Comparison of ENCODE assay signal across 21 cellular contexts in the genomic region with DNA sequence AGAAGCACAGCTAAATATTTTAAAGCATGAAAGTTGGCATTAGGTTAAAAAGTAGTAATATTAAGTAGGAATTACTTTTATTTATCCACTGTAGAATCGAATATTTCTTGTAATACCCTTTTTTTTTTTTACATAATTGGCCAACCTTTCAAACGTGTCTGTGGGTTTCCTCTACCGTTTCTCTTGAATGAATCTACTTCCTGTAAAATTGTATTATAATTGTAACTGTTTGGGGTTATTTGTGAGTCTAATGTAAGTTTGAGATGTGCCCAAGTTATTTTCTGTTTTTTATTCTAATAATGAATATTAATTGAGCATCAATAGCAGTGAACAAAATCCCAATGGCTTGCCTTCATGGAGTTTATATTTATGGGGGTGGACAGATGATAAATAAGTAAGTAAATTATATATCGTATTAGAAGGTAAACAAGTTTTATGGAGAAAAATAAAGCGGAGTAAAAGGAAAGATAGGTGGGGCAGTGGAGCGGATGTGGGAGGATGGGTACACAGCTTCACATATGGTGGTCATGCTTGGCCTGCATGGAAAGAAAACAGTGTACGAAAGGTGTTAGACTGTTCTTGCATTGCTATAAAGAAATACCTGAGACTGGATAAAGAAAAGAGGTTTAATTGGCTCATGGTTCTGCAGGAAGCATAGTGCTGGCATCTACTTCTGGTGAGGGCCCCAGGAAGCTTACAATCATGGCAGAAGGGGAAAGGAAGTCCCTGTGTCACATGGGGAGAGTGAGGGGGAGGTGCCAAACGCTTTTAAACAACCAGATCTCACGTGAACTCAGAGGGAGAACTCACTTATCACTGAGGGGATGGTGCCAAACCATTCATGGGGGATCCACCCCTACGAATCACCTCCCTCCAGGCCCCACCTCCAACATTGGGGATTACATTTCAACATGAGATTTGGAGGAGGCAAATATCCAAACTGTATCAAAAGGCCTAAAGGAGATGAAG. TPM values are rescaled to one million over a fixed set of nuclear protein-coding genes. Genes with fewer than 3 reads are reported as not detected.
"Had no signal": no experiment of that assay in that cellular context is flagged by ENCODE, and none has a peak within 500 bp of the region (broad histone marks: within the 10 kb centered on the region; RNA-seq: fewer than 3 reads in every experiment).

No MANE protein-coding gene starts in this region.

- H3K4me3 ChIP-seq: ascending aorta, breast epithelium, gastrocnemius medialis, heart right ventricle, lower lobe of right lung, pancreas, transverse colon had no signal

- ATAC-seq: effector memory CD8-positive, alpha-beta T cell; gastrocnemius medialis; heart right ventricle; left colon; lower lobe of right lung; pancreas; SK-N-SH treated with all-trans-retinoic acid at 6 μM for 48 hours had no signal

- H3K9me3 Mint-ChIP-seq: activated T-helper 17 cell treated with anti-CD3 and anti-CD28 coated beads, Interleukin-2, amount 50 U/mL, for 72 hours; effector memory CD8-positive, alpha-beta T cell; stimulated activated effector memory CD8-positive, alpha-beta T cell treated with anti-CD3 and anti-CD28 coated beads, Interleukin-12 subunit alpha, Interleukin-12 subunit beta, amount 100 ng/mL, for 72 hours; T-helper 1 cell treated with Interleukin-12 subunit alpha and Interleukin-12 subunit beta and Interleukin-4 antibody, amounts not matched to agents 30 μg/mL and 1 μg/mL, for 36 hours had no signal

- H3K27ac ChIP-seq: ascending aorta, breast epithelium, epithelial cell of prostate, gastrocnemius medialis, heart right ventricle, lower lobe of right lung, pancreas, transverse colon had no signal

- H3K4me1 ChIP-seq: ascending aorta, breast epithelium, lower lobe of right lung had no signal

- H3K4me3 Mint-ChIP-seq: activated CD4-positive, alpha-beta T cell treated with anti-CD3 and anti-CD28 coated beads, Interleukin-2, amount 10 ng/mL, durations not matched to agents 24 days and 14 days; activated T-helper 17 cell treated with anti-CD3 and anti-CD28 coated beads, Interleukin-2, amount 50 U/mL, for 72 hours; effector memory CD8-positive, alpha-beta T cell; mesothelial cell of epicardium; stimulated activated effector memory CD8-positive, alpha-beta T cell treated with anti-CD3 and anti-CD28 coated beads, Interleukin-12 subunit alpha, Interleukin-12 subunit beta, amount 100 ng/mL, for 72 hours; T-helper 1 cell treated with Interleukin-12 subunit alpha and Interleukin-12 subunit beta and Interleukin-4 antibody, amounts not matched to agents 30 μg/mL and 1 μg/mL, for 36 hours had no signal

- H3K27me3 ChIP-seq: ascending aorta, breast epithelium, gastrocnemius medialis, pancreas, transverse colon had no signal

- DNase-seq: activated CD4-positive, CD25-positive, alpha-beta regulatory T cell; activated naive CD4-positive, alpha-beta T cell treated with Interleukin-2 at 50 U/mL for 16 hours; dermis blood vessel endothelial cell; effector memory CD8-positive, alpha-beta T cell; gastrocnemius medialis; heart right ventricle; left colon; lower lobe of right lung; pancreas; stimulated activated CD4-positive, alpha-beta T cell treated with anti-CD3 and anti-CD28 coated beads, Interleukin-12 subunit alpha, Interleukin-12 subunit beta, amount 100 ng/mL, for 4 hours; transverse colon had no signal

- H3K36me3 Mint-ChIP-seq: stimulated activated effector memory CD8-positive, alpha-beta T cell treated with anti-CD3 and anti-CD28 coated beads, Interleukin-12 subunit alpha, Interleukin-12 subunit beta, amount 100 ng/mL, for 72 hours had no signal

- H3K9me3 ChIP-seq: ascending aorta, breast epithelium, gastrocnemius medialis, heart right ventricle, lower lobe of right lung, pancreas, transverse colon had no signal

- H3K27ac Mint-ChIP-seq: activated CD4-positive, alpha-beta T cell treated with anti-CD3 and anti-CD28 coated beads, Interleukin-2, amount 10 ng/mL, durations not matched to agents 24 days and 14 days; activated T-helper 17 cell treated with anti-CD3 and anti-CD28 coated beads, Interleukin-2, amount 50 U/mL, for 72 hours; effector memory CD8-positive, alpha-beta T cell; mesothelial cell of epicardium; stimulated activated effector memory CD8-positive, alpha-beta T cell treated with anti-CD3 and anti-CD28 coated beads, Interleukin-12 subunit alpha, Interleukin-12 subunit beta, amount 100 ng/mL, for 72 hours; T-helper 1 cell treated with Interleukin-12 subunit alpha and Interleukin-12 subunit beta and Interleukin-4 antibody, amounts not matched to agents 30 μg/mL and 1 μg/mL, for 36 hours had no signal

- H3K36me3 ChIP-seq: ascending aorta, breast epithelium, gastrocnemius medialis, heart right ventricle, lower lobe of right lung, pancreas, transverse colon had no signal

RNA-seq across cellular contexts. Expression of gene AGR2, which starts 45.9 kb away (rescaled TPM):
- total RNA-seq: activated CD4-positive, alpha-beta T cell treated with anti-CD3 and anti-CD28 coated beads, Interleukin-2, amount 10 ng/mL, durations not matched to agents 24 days and 14 days; activated CD8-positive, alpha-beta memory T cell treated with anti-CD3 and anti-CD28 coated beads for 36 hours; activated T-helper 17 cell treated with anti-CD3 and anti-CD28 coated beads, Interleukin-2, amount 50 U/mL, for 72 hours; ascending aorta; heart right ventricle had no signal
- polyA plus RNA-seq: heart right ventricle had no signal
